In the genomic region with DNA sequence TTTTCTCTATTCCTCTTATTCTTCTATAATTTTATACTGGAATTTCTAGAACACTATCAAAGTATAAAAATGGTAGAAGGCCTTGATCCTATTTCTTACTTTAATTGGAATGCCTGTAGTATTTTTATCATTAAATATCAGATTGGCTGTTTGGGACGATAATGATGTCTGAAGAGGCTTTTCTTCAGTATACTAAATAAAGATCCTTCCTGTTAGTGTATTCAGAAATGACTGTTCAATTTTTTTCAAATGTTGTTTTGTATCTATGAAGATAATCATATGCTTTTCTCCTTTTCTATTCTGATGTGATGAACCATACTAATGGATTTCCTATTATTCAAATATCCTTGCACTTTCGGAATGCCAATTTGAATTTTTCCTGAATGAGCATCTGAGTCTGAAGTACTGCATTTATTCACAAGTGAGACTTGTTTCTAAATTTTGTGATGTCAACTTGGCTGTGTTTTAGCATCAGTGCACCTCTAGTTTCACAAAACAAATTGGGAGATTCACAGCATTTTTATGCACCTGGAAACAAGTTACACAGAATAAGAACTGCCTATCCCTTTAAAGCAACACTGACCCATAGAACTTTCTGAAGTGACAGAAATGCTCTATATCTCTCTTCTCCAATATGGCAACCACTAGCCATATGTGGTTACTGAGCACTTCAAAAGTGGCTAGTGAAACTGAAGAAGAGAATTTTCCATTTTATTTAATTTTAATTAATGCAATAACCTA, we compare ENCODE assay signal across 7 cellular contexts.
"Had no signal": no experiment of that assay in that cellular context is flagged by ENCODE, and none has a peak within 500 bp of the region (broad histone marks: within the 10 kb centered on the region; RNA-seq: fewer than 3 reads in every experiment).

No MANE protein-coding gene starts in this region.

- ATAC-seq: GM12878 had no signal

- FAIRE-seq: G401.6, GM12878, GM12892, GM18507, GM19239 had no signal

- DNase-seq: GDM1, GF-D8 had no signal
